1 cellular context compared by ENCODE assay signal in genomic region chr12:124680863-124681778, GRCh38.
TF ChIP-seq lines count a peak whose summit lies in the region.

No MANE protein-coding gene starts in this region.

TF ChIP-seq in GM12878, 131 proteins besides CTCF, POLR2A, EP300 and RAD21 (continued from another document and continues in another):
- TF ChIP-seq, protein P1, sequence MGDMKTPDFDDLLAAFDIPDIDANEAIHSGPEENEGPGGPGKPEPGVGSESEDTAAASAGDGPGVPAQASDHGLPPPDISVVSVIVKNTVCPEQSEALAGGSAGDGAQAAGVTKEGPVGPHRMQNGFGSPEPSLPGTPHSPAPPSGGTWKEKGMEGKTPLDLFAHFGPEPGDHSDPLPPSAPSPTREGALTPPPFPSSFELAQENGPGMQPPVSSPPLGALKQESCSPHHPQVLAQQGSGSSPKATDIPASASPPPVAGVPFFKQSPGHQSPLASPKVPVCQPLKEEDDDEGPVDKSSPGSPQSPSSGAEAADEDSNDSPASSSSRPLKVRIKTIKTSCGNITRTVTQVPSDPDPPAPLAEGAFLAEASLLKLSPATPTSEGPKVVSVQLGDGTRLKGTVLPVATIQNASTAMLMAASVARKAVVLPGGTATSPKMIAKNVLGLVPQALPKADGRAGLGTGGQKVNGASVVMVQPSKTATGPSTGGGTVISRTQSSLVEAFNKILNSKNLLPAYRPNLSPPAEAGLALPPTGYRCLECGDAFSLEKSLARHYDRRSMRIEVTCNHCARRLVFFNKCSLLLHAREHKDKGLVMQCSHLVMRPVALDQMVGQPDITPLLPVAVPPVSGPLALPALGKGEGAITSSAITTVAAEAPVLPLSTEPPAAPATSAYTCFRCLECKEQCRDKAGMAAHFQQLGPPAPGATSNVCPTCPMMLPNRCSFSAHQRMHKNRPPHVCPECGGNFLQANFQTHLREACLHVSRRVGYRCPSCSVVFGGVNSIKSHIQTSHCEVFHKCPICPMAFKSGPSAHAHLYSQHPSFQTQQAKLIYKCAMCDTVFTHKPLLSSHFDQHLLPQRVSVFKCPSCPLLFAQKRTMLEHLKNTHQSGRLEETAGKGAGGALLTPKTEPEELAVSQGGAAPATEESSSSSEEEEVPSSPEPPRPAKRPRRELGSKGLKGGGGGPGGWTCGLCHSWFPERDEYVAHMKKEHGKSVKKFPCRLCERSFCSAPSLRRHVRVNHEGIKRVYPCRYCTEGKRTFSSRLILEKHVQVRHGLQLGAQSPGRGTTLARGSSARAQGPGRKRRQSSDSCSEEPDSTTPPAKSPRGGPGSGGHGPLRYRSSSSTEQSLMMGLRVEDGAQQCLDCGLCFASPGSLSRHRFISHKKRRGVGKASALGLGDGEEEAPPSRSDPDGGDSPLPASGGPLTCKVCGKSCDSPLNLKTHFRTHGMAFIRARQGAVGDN (IDR thresholded peaks at IDR 0.05): no peak
- TF ChIP-seq CREB1 (IDR thresholded peaks at IDR 0.05; ENCODE audit: low read depth) (peak; percentile 41; the same call in 1 of the 2 replicates), IRF5 (IDR thresholded peaks at IDR 0.05; ENCODE audit: borderline replicate concordance) (no peak), MXI1 (IDR thresholded peaks at IDR 0.05; ENCODE audit: low read depth, low read length) (no peak), ZBTB33 (IDR thresholded peaks at IDR 0.05) (no peak), SUPT20H (IDR thresholded peaks at IDR 0.05; ENCODE audit: borderline replicate concordance, control insufficient read depth, low read depth, low read length) (no peak), REST (IDR thresholded peaks at IDR 0.05; ENCODE audit: low read depth, low read length) (no peak), NFXL1 (IDR thresholded peaks at IDR 0.05; ENCODE audit: borderline replicate concordance) (no peak), ATF3 (IDR thresholded peaks at IDR 0.05; ENCODE audit: borderline replicate concordance, extremely low read depth, low read depth, low read length) (no peak), KAT2A (conservative IDR thresholded peaks at IDR 0.05; ENCODE audit: control insufficient read depth, low read depth, low read length) (no peak), EED (IDR thresholded peaks at IDR 0.05; ENCODE audit: low read depth) (peak; percentile 75), CBFB (IDR thresholded peaks at IDR 0.05; ENCODE audit: low read depth) (peak; percentile 78; the same call in 1 of the 2 replicates), CREM (IDR thresholded peaks at IDR 0.05; ENCODE audit: low read depth) (peak; percentile 80), RFX5 (IDR thresholded peaks at IDR 0.05; ENCODE audit: low read depth, low read length) (no peak), CEBPB (IDR thresholded peaks at IDR 0.05; ENCODE audit: borderline replicate concordance in 1 of 2, low read depth in 2 of 2, low read length in 2 of 2) (no peak), MTA3 (IDR thresholded peaks at IDR 0.05; ENCODE audit: borderline replicate concordance, low read length) (no peak), NBN (IDR thresholded peaks at IDR 0.05) (peak; percentile 83), EGR1 (IDR thresholded peaks at IDR 0.05; ENCODE audit: borderline replicate concordance in 1 of 2, low read depth in 2 of 2, low read length in 2 of 2) (no peak), RELA (IDR thresholded peaks at IDR 0.05; ENCODE audit: borderline replicate concordance, partially characterized antibody) (no peak), CBX5 (IDR thresholded peaks at IDR 0.05; ENCODE audit: low read depth) (no peak), E2F8 (IDR thresholded peaks at IDR 0.05; ENCODE audit: low read depth, partially characterized antibody) (no peak), PAX8 (IDR thresholded peaks at IDR 0.05) (no peak), SRF (IDR thresholded peaks at IDR 0.05; ENCODE audit: low read depth in 2 of 2, low read length in 2 of 2) (0 out of 4 replicates have a peak, but pooled peaks of 1 of the 2 experiments have one; percentile 3), IRF3 (IDR thresholded peaks at IDR 0.05) (no peak), ZNF384 (IDR thresholded peaks at IDR 0.05; ENCODE audit: borderline replicate concordance, low read depth, low read length) (peak; percentile 72), SIX5 (IDR thresholded peaks at IDR 0.05; ENCODE audit: low read depth, low read length, severe bottlenecking) (no peak), E2F4 (IDR thresholded peaks at IDR 0.05; ENCODE audit: low read depth, low read length) (no peak), TCF3 (IDR thresholded peaks at IDR 0.05; ENCODE audit: borderline replicate concordance, insufficient read depth, low read depth, low read length) (no peak), ZZZ3 (IDR thresholded peaks at IDR 0.05; ENCODE audit: control insufficient read depth, insufficient read length, low read depth) (no peak), EZH2 (IDR thresholded peaks at IDR 0.05; ENCODE audit: borderline replicate concordance, control insufficient read depth, low read depth, low read length) (no peak), POU2F2 (IDR thresholded peaks at IDR 0.05; ENCODE audit: borderline replicate concordance, low read depth, low read length) (0 out of 3 replicates have a peak, but pooled peaks have one; percentile 33), SMAD1 (IDR thresholded peaks at IDR 0.05; ENCODE audit: low read depth, partially characterized antibody) (no peak), FOXK2 (IDR thresholded peaks at IDR 0.05) (no peak), HCFC1 (IDR thresholded peaks at IDR 0.05; ENCODE audit: low read length) (no peak), NR2F1 (conservative IDR thresholded peaks at IDR 0.05) (peak; percentile 95), SUZ12 (IDR thresholded peaks at IDR 0.05; ENCODE audit: unreplicated experiment) (no peak), TAF1 (IDR thresholded peaks at IDR 0.05; ENCODE audit: borderline replicate concordance, low read depth, low read length) (no peak), STAT1 (conservative IDR thresholded peaks at IDR 0.05) (no peak), RBBP5 (conservative IDR thresholded peaks at IDR 0.05) (no peak), PAX5 (IDR thresholded peaks at IDR 0.05; ENCODE audit: borderline replicate concordance, low read depth, low read length) (peak; percentile 51; the same call in 1 of the 2 replicates), BCL11A (IDR thresholded peaks at IDR 0.05; ENCODE audit: low read depth, low read length) (peak; percentile 69), ZNF24 (IDR thresholded peaks at IDR 0.05) (0 out of 2 replicates have a peak, but pooled peaks have one; percentile 26)
- TF ChIP-seq, protein P2, sequence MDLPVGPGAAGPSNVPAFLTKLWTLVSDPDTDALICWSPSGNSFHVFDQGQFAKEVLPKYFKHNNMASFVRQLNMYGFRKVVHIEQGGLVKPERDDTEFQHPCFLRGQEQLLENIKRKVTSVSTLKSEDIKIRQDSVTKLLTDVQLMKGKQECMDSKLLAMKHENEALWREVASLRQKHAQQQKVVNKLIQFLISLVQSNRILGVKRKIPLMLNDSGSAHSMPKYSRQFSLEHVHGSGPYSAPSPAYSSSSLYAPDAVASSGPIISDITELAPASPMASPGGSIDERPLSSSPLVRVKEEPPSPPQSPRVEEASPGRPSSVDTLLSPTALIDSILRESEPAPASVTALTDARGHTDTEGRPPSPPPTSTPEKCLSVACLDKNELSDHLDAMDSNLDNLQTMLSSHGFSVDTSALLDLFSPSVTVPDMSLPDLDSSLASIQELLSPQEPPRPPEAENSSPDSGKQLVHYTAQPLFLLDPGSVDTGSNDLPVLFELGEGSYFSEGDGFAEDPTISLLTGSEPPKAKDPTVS (IDR thresholded peaks at IDR 0.05; ENCODE audit: low read depth, low read length): no peak
